7 cellular contexts compared by ENCODE assay signal in the genomic region with DNA sequence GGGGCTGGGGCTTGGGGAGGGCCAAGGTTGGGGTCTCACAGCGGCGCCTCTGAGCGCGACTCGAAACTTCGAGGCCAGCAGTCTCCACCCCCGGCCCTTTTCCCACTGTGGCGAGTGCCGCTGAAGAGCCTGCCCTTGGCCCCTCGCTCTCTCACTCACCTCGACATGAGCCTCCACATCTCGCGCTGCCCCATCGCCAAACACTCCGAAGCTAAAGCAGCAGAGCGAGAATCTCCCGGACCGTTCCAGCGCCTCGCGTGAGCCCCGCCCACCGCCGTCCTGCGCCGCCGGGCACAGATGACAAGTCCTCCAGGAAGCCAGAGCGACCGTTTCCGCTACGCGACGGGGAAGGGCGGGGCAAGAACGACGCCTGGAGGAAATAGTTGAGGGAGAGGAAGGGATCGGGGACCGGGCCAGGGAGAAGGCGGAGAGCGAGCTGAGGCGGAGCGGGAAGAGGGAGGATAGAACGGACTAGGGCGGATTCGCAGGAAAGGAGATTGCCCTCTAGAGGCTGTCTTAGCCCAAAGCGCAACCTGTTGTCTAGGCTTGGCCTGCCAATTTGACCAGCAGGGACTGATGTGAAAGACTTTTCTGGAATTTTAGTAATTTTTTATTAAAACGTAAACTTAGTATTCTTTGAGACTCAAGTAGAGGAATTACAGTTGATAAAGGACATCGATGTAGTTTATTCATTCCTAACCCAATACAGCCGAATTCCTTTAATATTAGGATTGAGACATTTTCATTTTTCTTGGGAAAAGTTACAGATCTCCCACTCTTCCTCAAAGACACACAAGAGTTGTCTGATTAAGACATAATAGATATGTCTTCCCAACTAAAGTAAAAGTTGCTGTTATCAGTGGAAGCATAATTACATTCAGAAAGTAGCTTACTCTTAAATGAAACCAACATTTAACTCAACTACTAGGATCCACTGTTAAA. TPM values are rescaled to one million over a fixed set of nuclear protein-coding genes. Genes with fewer than 3 reads are reported as not detected.
DNase-seq lines count a peak whose midpoint lies in the region; ATAC-seq and TF ChIP-seq lines count a peak whose summit lies in the region.

A gene with protein sequence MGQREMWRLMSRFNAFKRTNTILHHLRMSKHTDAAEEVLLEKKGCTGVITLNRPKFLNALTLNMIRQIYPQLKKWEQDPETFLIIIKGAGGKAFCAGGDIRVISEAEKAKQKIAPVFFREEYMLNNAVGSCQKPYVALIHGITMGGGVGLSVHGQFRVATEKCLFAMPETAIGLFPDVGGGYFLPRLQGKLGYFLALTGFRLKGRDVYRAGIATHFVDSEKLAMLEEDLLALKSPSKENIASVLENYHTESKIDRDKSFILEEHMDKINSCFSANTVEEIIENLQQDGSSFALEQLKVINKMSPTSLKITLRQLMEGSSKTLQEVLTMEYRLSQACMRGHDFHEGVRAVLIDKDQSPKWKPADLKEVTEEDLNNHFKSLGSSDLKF (minus strand): TSS at position 270 of the 942 bp plus-strand sequence. CDS start 76 bp downstream, at position 194.

- no peaks in the 10 kb centered on the region for H3K27me3 ChIP-seq in hepatocyte

- peak within 1 kb of the TSS; percentile 58 for H3K4me3 ChIP-seq in hepatocyte

- H3K9me3 ChIP-seq in hepatocyte (ENCODE audit: low read depth) = no peaks in the 10 kb centered on the region

- peaks cover 38% of the 10 kb centered on the region for H3K79me2 ChIP-seq in hepatocyte

- no peaks in the 10 kb centered on the region for H3K9me2 ChIP-seq in hepatocyte (replicated peaks; ENCODE audit: insufficient read depth)

- H3K27ac ChIP-seq in hepatocyte = peak within 1 kb of the TSS; percentile 72

- no peaks in the 10 kb centered on the region for H3K36me3 ChIP-seq in hepatocyte (replicated peaks; ENCODE audit: insufficient read depth, low read depth)

- peak; percentile 82 for TF ChIP-seq CTCF in hepatocyte (IDR thresholded peaks at IDR 0.05; ENCODE audit: poor library complexity)

- WGBS in hepatocyte (ENCODE audit: low lambda C conversion rate, missing lambda C conversion rate) = 1% methylated on average over 39 of the region's 49 CpGs

- H3K4me2 ChIP-seq in hepatocyte = peak within 1 kb of the TSS; percentile 87

- peaks cover 5% of the 10 kb centered on the region for H3K4me1 ChIP-seq in hepatocyte (ENCODE audit: insufficient read depth)

- ATAC-seq in GM18499 (IDR thresholded peaks at IDR 0.05; ENCODE audit: insufficient read depth, unreplicated experiment) (peak; percentile 73), HG02943 (IDR thresholded peaks at IDR 0.05; ENCODE audit: low read depth, unreplicated experiment) (peak; percentile 94)

- H4K20me1 ChIP-seq in hepatocyte (ENCODE audit: insufficient read depth, poor library complexity, severe bottlenecking) = no peaks in the 10 kb centered on the region

- peak within 1 kb of the TSS; percentile 74 for H2AFZ ChIP-seq in hepatocyte

- peak; percentile 79 for DNase-seq in NCI-H187 treated with DMSO at 0.1 percent for 48 hours (lab: John Stamatoyannopoulos, UW)
- DNase-seq in T-helper 9 cell = peak; percentile 77
- DNase-seq in astrocyte of the hippocampus (ENCODE audit: low read depth, low spot score) = peak; percentile 99
- peak; percentile 98 for DNase-seq in hepatocyte (ENCODE audit: low spot score)
- peak; percentile 97 for DNase-seq in retina

RNA-seq across cellular contexts. Expression of the gene that starts here (rescaled TPM):
- 30.9 and 34.6 TPM in 2 replicates for total RNA-seq in hepatocyte
- polyA plus RNA-seq in hepatocyte = 55.9 and 57.0 TPM in 2 replicates

Comparison
In these comparisons a context has a peak if more than half of its experiments do, and no peak if none do; other contexts are left out.
1. Peak in every context shown above with its lines: DNase-seq, ATAC-seq, H3K4me3 ChIP-seq and H3K27ac ChIP-seq.